Comparison of ENCODE assay signal across 21 cellular contexts in genomic region chr4:127236875-127237274, GRCh38.
"Had no signal": no experiment of that assay in that cellular context is flagged by ENCODE, and none has a peak within 500 bp of the region (broad histone marks: within the 10 kb centered on the region; RNA-seq: fewer than 3 reads in every experiment).

No MANE protein-coding gene starts in this region.

- H3K4me3 ChIP-seq: ascending aorta, lower lobe of right lung, tibial artery had no signal

- H3K9me3 Mint-ChIP-seq: activated naive CD4-positive, alpha-beta T cell treated with anti-CD3 and anti-CD28 coated beads, Interleukin-2, amount 50 U/mL, for 24 hours; mesothelial cell of epicardium had no signal

- DNase-seq: activated CD4-positive, alpha-beta T cell treated with anti-CD3 and anti-CD28 coated beads for 1 hour; activated CD4-positive, alpha-beta T cell treated with anti-CD3 and anti-CD28 coated beads, Interleukin-2, amount 50 U/mL, for 4 hours; activated effector memory CD4-positive, alpha-beta T cell treated with anti-CD3 and anti-CD28 coated beads, Interleukin-2, amount 50 U/mL, for 16 hours; activated T-cell treated with anti-CD3 and anti-CD28 coated beads, Interleukin-2, amount 50 U/mL, for 72 hours; cortex of kidney; effector CD4-positive, alpha-beta T cell; hypothalamus; islet precursor cell; left colon; lower lobe of right lung; stimulated activated CD4-positive, alpha-beta T cell treated with anti-CD3 and anti-CD28 coated beads, Interleukin-12 subunit alpha, Interleukin-12 subunit beta, amount 100 ng/mL, for 4 hours; stimulated activated CD4-positive, alpha-beta T cell treated with anti-CD3 and anti-CD28 coated beads, Interleukin-1b, Interleukin-23, amount 100 ng/mL, for 48 hours; stimulated activated CD8-positive, alpha-beta memory T cell treated with anti-CD3 and anti-CD28 coated beads, Interleukin-4, amount 100 ng/mL, for 48 hours; stimulated activated naive CD4-positive, alpha-beta T cell treated with Interleukin-2 at 50 U/mL for 16 hours; substantia nigra; tibial artery; WERI-Rb-1 had no signal

- H3K36me3 Mint-ChIP-seq: activated naive CD4-positive, alpha-beta T cell treated with anti-CD3 and anti-CD28 coated beads, Interleukin-2, amount 50 U/mL, for 24 hours; mesothelial cell of epicardium had no signal

- ATAC-seq: activated T-cell treated with anti-CD3 and anti-CD28 coated beads, Interleukin-2, amount 50 U/mL, for 72 hours; left colon; lower lobe of right lung had no signal

- H3K27ac ChIP-seq: ascending aorta, lower lobe of right lung, tibial artery, WERI-Rb-1 had no signal

- H3K4me3 Mint-ChIP-seq: activated naive CD4-positive, alpha-beta T cell treated with anti-CD3 and anti-CD28 coated beads, Interleukin-2, amount 50 U/mL, for 24 hours; activated T-cell treated with anti-CD3 and anti-CD28 coated beads, Interleukin-2, amount 50 U/mL, for 72 hours; central memory CD8-positive, alpha-beta T cell; mesothelial cell of epicardium had no signal

- H3K27me3 Mint-ChIP-seq: activated naive CD4-positive, alpha-beta T cell treated with anti-CD3 and anti-CD28 coated beads, Interleukin-2, amount 50 U/mL, for 24 hours; central memory CD8-positive, alpha-beta T cell had no signal

- H3K27ac Mint-ChIP-seq: activated naive CD4-positive, alpha-beta T cell treated with anti-CD3 and anti-CD28 coated beads, Interleukin-2, amount 50 U/mL, for 24 hours; activated T-cell treated with anti-CD3 and anti-CD28 coated beads, Interleukin-2, amount 50 U/mL, for 72 hours; mesothelial cell of epicardium had no signal

- H3K4me1 Mint-ChIP-seq: activated naive CD4-positive, alpha-beta T cell treated with anti-CD3 and anti-CD28 coated beads, Interleukin-2, amount 50 U/mL, for 24 hours; central memory CD8-positive, alpha-beta T cell had no signal
